ENCODE assay signal across 8 cellular contexts in the genomic region with DNA sequence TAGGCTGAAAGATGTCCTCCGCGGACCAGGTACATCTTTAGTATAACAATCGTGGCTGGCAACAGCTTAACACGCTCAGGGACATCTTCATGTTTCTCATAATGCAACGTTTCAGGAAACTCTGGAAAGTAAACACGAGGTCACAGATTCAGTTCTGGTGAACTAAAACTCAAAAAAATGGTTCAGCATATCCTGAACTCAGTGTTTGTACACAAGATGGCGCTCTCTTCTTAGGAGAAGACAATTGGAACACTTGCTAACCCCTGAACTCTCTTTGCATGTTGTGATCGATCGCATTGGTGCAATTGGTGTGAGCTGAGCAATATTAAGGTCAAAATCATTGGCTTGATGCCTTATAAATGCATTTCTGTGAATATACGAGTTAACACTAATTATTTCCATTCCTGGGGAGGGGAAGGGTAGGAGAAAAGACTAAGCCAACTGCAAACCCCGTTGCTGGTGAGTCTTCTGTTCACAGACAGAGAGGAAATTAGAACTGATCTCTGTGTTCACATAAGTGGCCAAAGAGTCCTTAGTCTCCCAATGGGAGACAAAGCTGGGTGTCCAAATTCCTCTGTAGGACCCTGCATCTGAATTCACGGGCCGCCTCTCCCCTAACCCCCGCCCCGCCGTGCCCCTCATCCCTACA. TPM values are rescaled to one million over a fixed set of nuclear protein-coding genes. Genes with fewer than 3 reads are reported as not detected.
A peak's percentile ranks its signal among the peaks of the same experiment; 100 is the strongest.
DNase-seq lines count a peak whose midpoint lies in the region; ATAC-seq, FAIRE-seq and TF ChIP-seq lines count a peak whose summit lies in the region.

No MANE protein-coding gene starts in this region.

- peak; percentile 93 for FAIRE-seq in GM12892 (lab: Jason Lieb, UNC)

- peaks cover 28% of the 10 kb centered on the region for H3K4me1 Mint-ChIP-seq in nephron

- TF ChIP-seq POLR2A in GM12892 (IDR thresholded peaks at IDR 0.05; ENCODE audit: low read depth, low read length) = no peak

- H3K9me3 Mint-ChIP-seq in nephron = no peaks in the 10 kb centered on the region

- H3K4me3 Mint-ChIP-seq in nephron = no peak overlapping the region

- peaks cover 11% of the 10 kb centered on the region for H3K27me3 Mint-ChIP-seq in nephron (ENCODE audit: low read depth)

- H3K36me3 ChIP-seq in BE2C = no peaks in the 10 kb centered on the region

- peak; percentile 94 for TF ChIP-seq CTCF in BE2C (IDR thresholded peaks at IDR 0.05; ENCODE audit: low read depth, low read length)
- peak; percentile 94 for TF ChIP-seq CTCF in fibroblast of mammary gland (conservative IDR thresholded peaks at IDR 0.05; ENCODE audit: control insufficient read depth, insufficient read depth, low read depth, low read length)
- peak; percentile 84 to 88 (median 86) for TF ChIP-seq CTCF in nephron (IDR thresholded peaks at IDR 0.05; ENCODE audit: unreplicated experiment in 3 of 3)

- H3K4me1 ChIP-seq in BE2C = peaks cover 7% of the 10 kb centered on the region

- no peaks in the 10 kb centered on the region for H3K9me3 ChIP-seq in BE2C

- no peaks in the 10 kb centered on the region for H3K36me3 Mint-ChIP-seq in nephron (ENCODE audit: low read depth)

- ATAC-seq in HG02884 (IDR thresholded peaks at IDR 0.05; ENCODE audit: unreplicated experiment) = peak; percentile 71

- H3K27me3 ChIP-seq in BE2C = no peaks in the 10 kb centered on the region

- H3K4me3 ChIP-seq in BE2C (ENCODE audit: low read depth, low read length) (peak overlapping the region; percentile 42), fibroblast of mammary gland (ENCODE audit: control insufficient read depth, low read depth, low read length) (no peak overlapping the region)

- DNase-seq in BE2C (peak; percentile 62), GM12892 (ENCODE audit: insufficient read length) (peak; percentile 31), NCI-H187 treated with DMSO at 0.1 percent for 48 hours (lab: John Stamatoyannopoulos, UW) (peak; percentile 60), T1000 (lab: John Stamatoyannopoulos, UW) (peak; percentile 4), fibroblast of mammary gland (ENCODE audit: low read depth) (peak; percentile 80), T-helper 9 cell (no peak)

- peak overlapping the region in 1 of 3 experiments; percentile 10 for H3K27ac Mint-ChIP-seq in nephron

RNA-seq across cellular contexts. Expression of a gene that starts 52.6 kb away (rescaled TPM):
- polyA plus RNA-seq in BE2C (2012; ENCODE audit: insufficient read depth, insufficient read length, low read depth) = not detected
- not detected for polyA plus RNA-seq in GM12892 (2012; ENCODE audit: missing spikeins)
